8 cellular contexts compared by ENCODE assay signal in the genomic region with DNA sequence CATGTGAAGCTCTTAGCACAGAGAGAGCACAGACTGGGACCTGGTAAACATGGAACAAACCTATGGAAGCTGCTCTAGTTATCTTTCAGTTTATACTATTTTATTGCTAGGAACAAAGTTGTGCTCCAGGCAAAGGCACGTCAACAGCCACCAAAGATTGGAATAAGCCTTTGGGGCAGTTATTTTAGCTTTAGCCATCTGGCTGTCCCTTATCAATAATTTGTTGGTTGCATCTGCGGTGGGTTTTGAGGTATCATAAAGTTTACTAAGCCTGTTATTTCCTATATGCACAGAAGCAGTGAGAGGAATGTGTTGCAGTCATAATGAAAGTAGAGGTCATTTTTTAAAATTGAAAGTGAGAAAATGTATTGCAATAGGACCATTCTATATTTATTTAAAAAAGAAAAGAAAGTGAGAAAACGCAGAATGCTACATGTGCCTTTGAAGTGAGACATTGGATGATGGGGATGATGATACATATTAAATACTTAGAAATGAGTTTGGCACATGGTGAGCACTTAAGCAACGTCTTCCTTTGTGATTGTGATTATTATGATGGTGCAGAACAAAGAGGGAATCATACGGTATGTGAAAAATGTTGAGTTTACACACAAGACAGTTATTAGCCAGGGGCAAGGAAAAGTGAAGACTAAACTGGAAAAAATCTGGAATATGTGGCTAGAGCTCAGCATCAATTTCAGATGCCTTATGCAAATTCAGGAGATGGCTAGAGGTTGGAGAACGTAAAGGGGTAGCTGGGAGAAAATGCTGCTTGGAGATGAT. TPM values are rescaled to one million over a fixed set of nuclear protein-coding genes. Genes with fewer than 3 reads are reported as not detected.
DNase-seq lines count a peak whose midpoint lies in the region; ATAC-seq, FAIRE-seq and TF ChIP-seq lines count a peak whose summit lies in the region.

No MANE protein-coding gene starts in this region.

- peak overlapping the region; percentile 51 for H3K4me2 ChIP-seq in keratinocyte (ENCODE audit: control insufficient read depth, extremely low read depth, insufficient read depth, low read depth, low read length)

- H4K20me1 ChIP-seq in keratinocyte (ENCODE audit: control insufficient read depth, extremely low read depth, insufficient read depth, low read length), result no peaks in the 10 kb centered on the region

- DNase-seq in MV-4-11 (lab: John Stamatoyannopoulos, UW) (peak; percentile 22), keratinocyte (ENCODE audit: low read depth, low spot score) (peak; percentile 60), occipital lobe (lab: John Stamatoyannopoulos, UW) (no peak), Right ventricle myocardium superior (no peak), hypothalamus (lab: John Stamatoyannopoulos, UW) (no peak), C1 segment of cervical spinal cord (lab: John Stamatoyannopoulos, UW) (no peak)

- ATAC-seq in GM18498 (IDR thresholded peaks at IDR 0.05; ENCODE audit: unreplicated experiment) (peak; percentile 82), GM21786 (IDR thresholded peaks at IDR 0.05; ENCODE audit: unreplicated experiment) (peak; percentile 85), Right ventricle myocardium superior (ENCODE audit: poor library complexity) (no peak)

- no peaks in the 10 kb centered on the region for H3K9me3 ChIP-seq in keratinocyte (ENCODE audit: control insufficient read depth, low read depth, low read length)

- H3K4me3 ChIP-seq in keratinocyte (ENCODE audit: control insufficient read depth in 2 of 3, extremely low read depth in 1 of 3, insufficient read depth in 2 of 3, low read depth in 1 of 3, low read length in 3 of 3), result peak overlapping the region in 1 of 3 experiments; percentile 20

- no peaks in the 10 kb centered on the region for H3K9me1 ChIP-seq in keratinocyte (ENCODE audit: control insufficient read depth, extremely low read depth, insufficient read depth, low read length)

- peak overlapping the region; percentile 15 for H3K9ac ChIP-seq in keratinocyte (ENCODE audit: control insufficient read depth, extremely low read depth, insufficient read depth, low read length)

- no peaks in the 10 kb centered on the region for H3K27me3 ChIP-seq in keratinocyte (ENCODE audit: control insufficient read depth, extremely low read depth, insufficient read depth, low read length)

- H3K27ac ChIP-seq in keratinocyte (ENCODE audit: control insufficient read depth, insufficient read depth, low read length), result peak overlapping the region; percentile 34

- dilution Hi-C loops in keratinocyte (cut with MboI; ENCODE audit: extremely low pct_ligation_motif_present, low sequenced_read_pairs), result no loop called here

- no peak for TF ChIP-seq CTCF in keratinocyte (optimal IDR thresholded peaks at IDR 0.05 in 1 of 3, IDR thresholded peaks at IDR 0.05 in 1 of 3, conservative IDR thresholded peaks at IDR 0.05 in 1 of 3; ENCODE audit: extremely low read depth in 1 of 3, insufficient read depth in 2 of 3, low read length in 3 of 3)

- peaks cover 23% of the 10 kb centered on the region for H3K4me1 ChIP-seq in keratinocyte (ENCODE audit: control insufficient read depth, extremely low read depth, insufficient read depth, low read length)

- no peaks in the 10 kb centered on the region for H3K79me2 ChIP-seq in keratinocyte (ENCODE audit: control insufficient read depth, insufficient read depth, low read length)

- peak; percentile 96 for FAIRE-seq in keratinocyte (lab: Jason Lieb, UNC)

- intact Hi-C loops in Right ventricle myocardium superior (cut with DNase I), result no loop called here

- H2AFZ ChIP-seq in keratinocyte (ENCODE audit: control insufficient read depth, low read length), result peak overlapping the region; percentile 53

- no peaks in the 10 kb centered on the region for H3K36me3 ChIP-seq in keratinocyte (ENCODE audit: control insufficient read depth in 2 of 2, extremely low read depth in 1 of 2, insufficient read depth in 2 of 2, low read length in 2 of 2)

RNA-seq across cellular contexts. Expression of gene PRR5L, which starts 58.3 kb away (rescaled TPM):
- 14.0 to 20.1 TPM (median 15.7 TPM) in 3 replicates for polyA plus RNA-seq in keratinocyte
- 3.0 TPM for polyA plus RNA-seq in keratinocyte (2011; ENCODE audit: low read depth)
- 22.4 and 26.3 TPM in 2 replicates for polyA plus RNA-seq in keratinocyte (2011; cell fraction: cytosol; rRNA removed)
- 46.8 and 60.6 TPM in 2 replicates for polyA plus RNA-seq in keratinocyte (2011; cell fraction: nucleus; rRNA removed)
- polyA plus RNA-seq in keratinocyte (2012; ENCODE audit: low replicate concordance), result 4.8 and 13.3 TPM in 2 replicates
- 23.9 to 28.9 TPM (median 26.1 TPM) in 3 replicates for polyA minus RNA-seq in keratinocyte
- 28.2 TPM for polyA minus RNA-seq in keratinocyte (2011; cell fraction: cytosol; rRNA and poly(A)+ RNA removed)
- polyA minus RNA-seq in keratinocyte (2011; cell fraction: nucleus; rRNA and poly(A)+ RNA removed), result 26.9 and 37.5 TPM in 2 replicates
- total RNA-seq in occipital lobe (3.1 TPM), Right ventricle myocardium superior (1.5 TPM)

Comparison
In these comparisons a context has a peak if more than half of its experiments do, and no peak if none do; other contexts are left out.
1. DNase-seq: peak in MV-4-11 (single experiment) and keratinocyte (single experiment); none in occipital lobe (single experiment), Right ventricle myocardium superior (single experiment), hypothalamus (0 of 51) and C1 segment of cervical spinal cord (0 of 14).